ENCODE assay signal across 11 cellular contexts in genomic region chr1:23751815-23752200, GRCh38.
"Had no signal": no experiment of that assay in that cellular context is flagged by ENCODE, and none has a peak within 500 bp of the region (broad histone marks: within the 10 kb centered on the region; RNA-seq: fewer than 3 reads in every experiment).

No MANE protein-coding gene starts in this region.

- H3K27me3 Mint-ChIP-seq: activated B cell treated with CpG ODN at 0.5 μM for 24 hours; activated naive CD4-positive, alpha-beta T cell treated with anti-CD3 and anti-CD28 coated beads, Interleukin-2, amount 10 ng/mL, durations not matched to agents 7 days and 5 days; naive B cell; T-cell had no signal

- DNase-seq: activated B cell treated with CpG ODN at 0.5 μM for 24 hours; activated effector memory CD4-positive, alpha-beta T cell treated with Interleukin-2 at 50 U/mL for 16 hours; effector CD8-positive, alpha-beta T cell; esophagus squamous epithelium; kidney glomerular epithelial cell; naive B cell; spleen; stimulated activated CD4-positive, alpha-beta T cell treated with anti-CD3 and anti-CD28 coated beads, Interleukin-4, amount 100 ng/mL, for 4 hours had no signal

- H3K27ac Mint-ChIP-seq: activated naive CD4-positive, alpha-beta T cell treated with anti-CD3 and anti-CD28 coated beads, Interleukin-2, amount 10 ng/mL, durations not matched to agents 7 days and 5 days; immature natural killer cell; T-cell had no signal

- H3K9me3 Mint-ChIP-seq: activated B cell treated with CpG ODN at 0.5 μM for 24 hours; activated naive CD4-positive, alpha-beta T cell treated with anti-CD3 and anti-CD28 coated beads, Interleukin-2, amount 10 ng/mL, durations not matched to agents 7 days and 5 days; immature natural killer cell; naive B cell; T-cell had no signal

- H3K4me3 Mint-ChIP-seq: activated B cell treated with CpG ODN at 0.5 μM for 24 hours; activated naive CD4-positive, alpha-beta T cell treated with anti-CD3 and anti-CD28 coated beads, Interleukin-2, amount 10 ng/mL, durations not matched to agents 7 days and 5 days; immature natural killer cell; T-cell had no signal
